In genomic region chr19:50817941-50818858, GRCh38 we compare ENCODE assay signal across 8 cellular contexts. TPM values are rescaled to one million over a fixed set of nuclear protein-coding genes. Genes with fewer than 3 reads are reported as not detected.
DNase-seq lines count a peak whose midpoint lies in the region; ATAC-seq and TF ChIP-seq lines count a peak whose summit lies in the region.

No MANE protein-coding gene starts in this region.

- H3K27ac ChIP-seq in muscle layer of duodenum (ENCODE audit: low read length) = no peak overlapping the region

- peaks cover 0 to 11% of the 10 kb centered on the region in 2 donors for H3K4me1 ChIP-seq in muscle layer of duodenum (ENCODE audit: control insufficient read depth in 1 of 2, insufficient read depth in 2 of 2, low read length in 2 of 2)

- no peak overlapping the region for H3K27ac Mint-ChIP-seq in chondrocyte (ENCODE audit: unreplicated experiment)

- ATAC-seq in GM19324 (IDR thresholded peaks at IDR 0.05; ENCODE audit: low FRiP score, unreplicated experiment) (peak; percentile 64), HG03196 (IDR thresholded peaks at IDR 0.05; ENCODE audit: unreplicated experiment) (peak; percentile 53)

- in situ Hi-C loops in SK-MEL-5 (cut with HindIII; ENCODE audit: low pct_unique_long_range_greater_than_20kb, low sequenced_read_pairs) = no loop called here

- H3K36me3 Mint-ChIP-seq in chondrocyte (ENCODE audit: low read depth) = peaks cover 1% of the 10 kb centered on the region

- peaks cover 13% of the 10 kb centered on the region for H3K4me1 Mint-ChIP-seq in chondrocyte (ENCODE audit: low read depth)

- peaks cover 70% of the 10 kb centered on the region for H3K27me3 Mint-ChIP-seq in chondrocyte (ENCODE audit: low read depth)

- H3K27me3 ChIP-seq in muscle layer of duodenum (ENCODE audit: low read depth, low read length) = peaks cover 22% of the 10 kb centered on the region

- H3K9me3 Mint-ChIP-seq in chondrocyte (ENCODE audit: low read depth) = no peaks in the 10 kb centered on the region

- H3K4me3 ChIP-seq in muscle layer of duodenum (ENCODE audit: low read depth in 1 of 2, low read length in 2 of 2) = peak overlapping the region; percentile 36 to 42

- peak overlapping the region; percentile 63 for H3K4me3 Mint-ChIP-seq in chondrocyte (ENCODE audit: unreplicated experiment)

- peak; percentile 67 for DNase-seq in DMS53 treated with DMSO at 0.1 percent for 48 hours (lab: John Stamatoyannopoulos, UW; ENCODE audit: unreplicated experiment)
- peak; percentile 58 for DNase-seq in SK-MEL-5 (ENCODE audit: low read depth, low spot score)
- DNase-seq in chondrocyte (ENCODE audit: low spot score) = no peak
- no peak for DNase-seq in KG1 (lab: John Stamatoyannopoulos, UW)
- DNase-seq in GF-D8 (lab: John Stamatoyannopoulos, UW) = no peak

- no peaks in the 10 kb centered on the region for H3K9me3 ChIP-seq in muscle layer of duodenum (ENCODE audit: control insufficient read depth in 1 of 2, low read length in 2 of 2)

- TF ChIP-seq CTCF in chondrocyte (IDR thresholded peaks at IDR 0.05) = no peak

- no peaks in the 10 kb centered on the region for H3K36me3 ChIP-seq in muscle layer of duodenum (ENCODE audit: control insufficient read depth in 1 of 2, insufficient read depth in 2 of 2, low read length in 2 of 2)

RNA-seq across cellular contexts. Expression of gene KLK1, which starts 5.4 kb away (rescaled TPM):
- not detected in 2 replicates for total RNA-seq in SK-MEL-5 (2014; rRNA removed; shearing (Covaris generic))
- polyA plus RNA-seq in SK-MEL-5 (2015; cell fraction: cytosol; rRNA removed) = 0.56 and 2.8 TPM in 2 replicates
- 0.91 and 2.6 TPM in 2 replicates for polyA plus RNA-seq in SK-MEL-5 (2015; cell fraction: nucleus; rRNA removed)
- total RNA-seq in chondrocyte = not detected in 3 replicates

RNA-seq across cellular contexts. Expression of gene KLK15, which starts 15.2 kb away (rescaled TPM):
- total RNA-seq in SK-MEL-5 (2014; rRNA removed; shearing (Covaris generic)) = not detected in 2 replicates
- 0.23 and 1.1 TPM in 2 replicates for polyA plus RNA-seq in SK-MEL-5 (2015; cell fraction: cytosol; rRNA removed)
- polyA plus RNA-seq in SK-MEL-5 (2015; cell fraction: nucleus; rRNA removed) = 1.1 TPM in 1 of 2 replicates, not detected in the other
- not detected in 3 replicates for total RNA-seq in chondrocyte

RNA-seq across cellular contexts. Expression of gene ACP4, which starts 28.0 kb away (rescaled TPM):
- total RNA-seq in SK-MEL-5 (2014; rRNA removed; shearing (Covaris generic)) = not detected in 2 replicates
- not detected in 2 replicates for polyA plus RNA-seq in SK-MEL-5 (2015; cell fraction: cytosol; rRNA removed)
- not detected in 2 replicates for polyA plus RNA-seq in SK-MEL-5 (2015; cell fraction: nucleus; rRNA removed)
- not detected in 3 replicates for total RNA-seq in chondrocyte

RNA-seq across cellular contexts. Expression of gene KLK3, which starts 36.5 kb away (rescaled TPM):
- not detected in 2 replicates for total RNA-seq in SK-MEL-5 (2014; rRNA removed; shearing (Covaris generic))
- polyA plus RNA-seq in SK-MEL-5 (2015; cell fraction: cytosol; rRNA removed) = not detected in 2 replicates
- not detected in 2 replicates for polyA plus RNA-seq in SK-MEL-5 (2015; cell fraction: nucleus; rRNA removed)
- total RNA-seq in chondrocyte = not detected in 3 replicates

RNA-seq across cellular contexts. Expression of gene GPR32, which starts 47.9 kb away (rescaled TPM):
- not detected in 2 replicates for total RNA-seq in SK-MEL-5 (2014; rRNA removed; shearing (Covaris generic))
- not detected in 2 replicates for polyA plus RNA-seq in SK-MEL-5 (2015; cell fraction: cytosol; rRNA removed)
- polyA plus RNA-seq in SK-MEL-5 (2015; cell fraction: nucleus; rRNA removed) = not detected in 2 replicates
- not detected in 3 replicates for total RNA-seq in chondrocyte

Comparison
In these comparisons a context has a peak if more than half of its experiments do, and no peak if none do; other contexts are left out.
1. DNase-seq: peak in DMS53 treated with DMSO at 0.1 percent for 48 hours (single experiment) and SK-MEL-5 (single experiment); none in chondrocyte (single experiment), KG1 (single experiment) and GF-D8 (single experiment).